ENCODE assay signal across 1 cellular context in genomic region chr16:51907680-51908079, GRCh38.
TF ChIP-seq lines count a peak whose summit lies in the region.

No MANE protein-coding gene starts in this region.

TF ChIP-seq in GM23338, 12 proteins besides CTCF, POLR2A, EP300 and RAD21 (continued from another document):
- TF ChIP-seq ZNF462 (CRISPR knock-in tag; IDR thresholded peaks at IDR 0.05): no peak
- TF ChIP-seq REST (IDR thresholded peaks at IDR 0.05; ENCODE audit: unreplicated experiment): no peak
TF ChIP-seq in GM23338: peak in this region for 0.
